ENCODE assay signal across 8 cellular contexts in genomic region chr12:6167327-6168280, GRCh38. TPM values are rescaled to one million over a fixed set of nuclear protein-coding genes. Genes with fewer than 3 reads are reported as not detected.
DNase-seq lines count a peak whose midpoint lies in the region; ATAC-seq and TF ChIP-seq lines count a peak whose summit lies in the region.

No MANE protein-coding gene starts in this region.

- no peak overlapping the region for H3K4me3 ChIP-seq in MM.1S (ENCODE audit: low read length)

- H3K9ac ChIP-seq in MM.1S (ENCODE audit: low read length): peak overlapping the region; percentile 5; the same call in 1 of the 2 replicates

- peak; percentile 78 for ATAC-seq in GM21786 (IDR thresholded peaks at IDR 0.05; ENCODE audit: unreplicated experiment)
- no peak for ATAC-seq in HG02840 (IDR thresholded peaks at IDR 0.05; ENCODE audit: low FRiP score, unreplicated experiment)

- peak; percentile 96 for DNase-seq in EH (ENCODE audit: low read depth)
- peak; percentile 25 for DNase-seq in MM.1S
- peak; percentile 61 for DNase-seq in activated CD8-positive, alpha-beta memory T cell treated with anti-CD3 and anti-CD28 coated beads, Interleukin-2, amount 50 U/mL, for 4 hours
- DNase-seq in fibroblast of peridontal ligament (ENCODE audit: extremely low read depth): peak; percentile 93
- DNase-seq in pulmonary artery endothelial cell (ENCODE audit: low read depth, low spot score): peak; percentile 95
- no peak for DNase-seq in NCI-H1436 treated with DMSO at 0.1 percent for 48 hours (lab: John Stamatoyannopoulos, UW)

- peak overlapping the region; percentile 3; the same call in 1 of the 2 replicates for H3K4me2 ChIP-seq in MM.1S (ENCODE audit: low read depth, low read length)

- H3K79me2 ChIP-seq in MM.1S (ENCODE audit: low read length): no peaks in the 10 kb centered on the region

- H3K27ac ChIP-seq in MM.1S (ENCODE audit: low read length): peak overlapping the region; percentile 59

- H3K9me3 ChIP-seq in MM.1S (replicated peaks; ENCODE audit: insufficient read depth, low read length): no peaks in the 10 kb centered on the region

- peaks cover 13% of the 10 kb centered on the region for H3K4me1 ChIP-seq in MM.1S (ENCODE audit: low read length)

- no peaks in the 10 kb centered on the region for H3K9me2 ChIP-seq in MM.1S (replicated peaks; ENCODE audit: insufficient read depth, low read length)

- TF ChIP-seq CTCF in MM.1S (IDR thresholded peaks at IDR 0.05; ENCODE audit: low read length): no peak

- no peaks in the 10 kb centered on the region for H4K20me1 ChIP-seq in MM.1S (ENCODE audit: insufficient read depth, low read length)

- H2AFZ ChIP-seq in MM.1S (ENCODE audit: low read length): peak overlapping the region; percentile 40

- no peaks in the 10 kb centered on the region for H3F3A ChIP-seq in MM.1S (ENCODE audit: insufficient read depth, low read length)

- no peaks in the 10 kb centered on the region for H3K36me3 ChIP-seq in MM.1S (replicated peaks; ENCODE audit: insufficient read depth, low read length)

- H3K27me3 ChIP-seq in MM.1S (replicated peaks; ENCODE audit: insufficient read depth, low read length): no peaks in the 10 kb centered on the region

RNA-seq across cellular contexts. Expression of gene CD9, which starts 32.6 kb away (rescaled TPM):
- 1,428 and 1,437 TPM in 2 replicates for total RNA-seq in pulmonary artery endothelial cell

RNA-seq across cellular contexts. Expression of gene VWF, which starts 43.1 kb away (rescaled TPM):
- total RNA-seq in pulmonary artery endothelial cell: 535 and 577 TPM in 2 replicates
